In the genomic region with DNA sequence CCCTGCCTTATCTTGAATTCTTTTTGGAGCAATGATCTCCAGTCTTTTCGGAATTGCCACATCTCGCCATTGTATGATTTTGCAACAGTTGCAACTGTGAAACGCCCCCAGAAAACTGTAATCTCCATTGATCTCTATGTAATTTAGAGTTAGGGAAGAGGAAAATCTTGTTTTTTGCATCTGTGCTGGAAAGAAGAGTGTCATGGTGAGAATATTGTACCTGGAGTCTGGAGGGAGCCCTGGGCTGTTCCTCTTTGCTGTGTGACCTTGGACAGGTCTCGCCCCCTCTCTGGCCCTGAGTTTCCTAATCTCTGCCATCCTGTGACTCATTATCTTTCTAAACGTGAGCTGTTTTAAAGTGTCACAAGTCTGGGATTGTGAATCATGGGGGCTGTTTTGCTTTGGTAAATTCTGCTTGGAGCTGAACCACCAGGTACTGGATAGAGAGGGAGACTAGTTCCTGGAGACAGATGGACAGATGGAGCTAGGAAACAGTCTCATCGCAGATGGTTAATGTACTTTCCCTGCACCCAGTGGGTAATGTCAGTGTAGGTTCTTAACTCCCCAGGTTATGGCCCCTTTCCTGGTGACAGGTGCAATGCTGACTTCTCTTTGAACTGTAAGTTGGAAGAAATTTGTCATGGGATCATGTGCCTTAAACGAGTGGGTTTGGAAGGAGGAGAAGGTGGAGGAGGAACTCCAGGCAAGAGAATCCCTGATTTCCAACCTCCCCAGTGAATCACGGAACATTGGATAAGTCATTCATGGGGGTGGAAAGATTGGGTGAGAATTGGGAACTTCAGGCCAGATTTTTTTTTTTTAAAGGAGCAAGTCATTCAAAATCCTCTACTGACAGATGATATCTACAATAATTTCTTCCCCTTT, we compare ENCODE assay signal across 14 cellular contexts. TPM values are rescaled to one million over a fixed set of nuclear protein-coding genes. Genes with fewer than 3 reads are reported as not detected.
DNase-seq lines count a peak whose midpoint lies in the region; ATAC-seq, FAIRE-seq and TF ChIP-seq lines count a peak whose summit lies in the region.
"Had no signal": no experiment of that assay in that cellular context is flagged by ENCODE, and none has a peak within 500 bp of the region (broad histone marks: within the 10 kb centered on the region; RNA-seq: fewer than 3 reads in every experiment).

No MANE protein-coding gene starts in this region.

- no peaks in the 10 kb centered on the region for H3F3A ChIP-seq in SK-N-SH (replicated peaks; ENCODE audit: insufficient read depth)

- H3K4me2 ChIP-seq in OCI-LY7 (ENCODE audit: low read length) (no peak overlapping the region), SK-N-SH (no peak overlapping the region)
- H3K4me2 ChIP-seq: KMS-11 had no signal

- no peaks in the 10 kb centered on the region; the same call in 1 of the 2 replicates for H4K20me1 ChIP-seq in OCI-LY7 (ENCODE audit: insufficient read depth, low read length)
- H4K20me1 ChIP-seq in SK-N-SH (ENCODE audit: insufficient read depth) = no peaks in the 10 kb centered on the region

- DNase-seq in EL (peak; percentile 30), NCI-H524 treated with DMSO at 0.1 percent for 48 hours (lab: John Stamatoyannopoulos, UW) (peak; percentile 57), epithelial cell of esophagus (ENCODE audit: low read depth) (peak; percentile 67), psoas muscle (no peak), OCI-LY7 (ENCODE audit: low spot score) (no peak), RCC 7860 (ENCODE audit: low spot score) (no peak), SK-N-SH (no peak)
- no peak for DNase-seq in effector memory CD4-positive, alpha-beta T cell
- DNase-seq: activated CD8-positive, alpha-beta memory T cell treated with anti-CD3 and anti-CD28 coated beads, Interleukin-2, amount 50 U/mL, for 4 hours; brain microvascular endothelial cell; DMS53; NCI-H526 had no signal

- no peak for TF ChIP-seq RAD21 in SK-N-SH (IDR thresholded peaks at IDR 0.05; ENCODE audit: low read length)

- no peaks in the 10 kb centered on the region for H3K9me2 ChIP-seq in OCI-LY7 (ENCODE audit: insufficient read depth, low read length)
- no peaks in the 10 kb centered on the region for H3K9me2 ChIP-seq in SK-N-SH

- POLR2A ChIA-PET in OCI-LY7 (lab: Charles Lee) = interaction anchor here (0.6 to 1.1 kb wide), 3 partner anchors 10 to 1037 kb away, joined by 3 to 6 read pairs (median 3); no protein-coding TSS in a partner anchor
- POLR2A ChIA-PET in SK-N-SH (lab: Yijun Ruan, JAX) = no interaction called here

- no TSS peak for BruUV-seq in OCI-LY7 (replicated peaks; lab: Mats Ljungman, UMichigan)

- intact Hi-C loops in psoas muscle (cut with DNase I) (loop anchor here in 1 of 2 donors (5.0 kb wide), 1 partner anchor 48 kb away; no protein-coding TSS in a partner anchor), OCI-LY7 (cut with micrococcal nuclease; ENCODE audit: unreplicated experiment) (no loop called here)

- CTCF ChIA-PET in OCI-LY7 (lab: Charles Lee; ENCODE audit: unreplicated experiment) (no interaction called here), SK-N-SH (lab: Yijun Ruan, JAX) (interaction anchor here (1.2 to 1.4 kb wide), 2 partner anchors 9 to 10 kb away, joined by 3 read pairs; no protein-coding TSS in a partner anchor)

- ATAC-seq in psoas muscle = peak; percentile 38 to 66 (median 55)

- no peak for TF ChIP-seq CTCF in epithelial cell of esophagus (IDR thresholded peaks at IDR 0.05; ENCODE audit: insufficient read depth, low read depth, low read length, missing control alignments)
- no peak for TF ChIP-seq CTCF in psoas muscle (IDR thresholded peaks at IDR 0.05)
- TF ChIP-seq CTCF in OCI-LY7 (conservative IDR thresholded peaks at IDR 0.05; ENCODE audit: low read length) = no peak
- no peak for TF ChIP-seq CTCF in SK-N-SH (IDR thresholded peaks at IDR 0.05)

- peaks cover 39% of the 10 kb centered on the region for H3K79me2 ChIP-seq in OCI-LY7 (ENCODE audit: insufficient read depth, low read depth, low read length)
- no peaks in the 10 kb centered on the region for H3K79me2 ChIP-seq in SK-N-SH (ENCODE audit: insufficient read depth)

- H3K9ac ChIP-seq in SK-N-SH = no peak overlapping the region
- H3K9ac ChIP-seq: KMS-11 had no signal

- no peak overlapping the region for H2AFZ ChIP-seq in OCI-LY7 (ENCODE audit: low read length)
- no peak overlapping the region for H2AFZ ChIP-seq in SK-N-SH (ENCODE audit: low read depth)

- no peaks in the 10 kb centered on the region for H3K27me3 ChIP-seq in psoas muscle (ENCODE audit: insufficient read depth in 3 of 3, low read length in 2 of 3)
- no peaks in the 10 kb centered on the region for H3K27me3 ChIP-seq in effector memory CD4-positive, alpha-beta T cell (replicated peaks; ENCODE audit: control insufficient read depth, insufficient read depth, low read length, poor library complexity, severe bottlenecking)
- no peaks in the 10 kb centered on the region; the same call in 1 of the 2 replicates for H3K27me3 ChIP-seq in SK-N-SH (ENCODE audit: insufficient read depth)
- H3K27me3 ChIP-seq: brain microvascular endothelial cell, right lobe of liver had no signal

- no peaks in the 10 kb centered on the region for H3K36me3 ChIP-seq in psoas muscle (ENCODE audit: insufficient read depth in 1 of 2, low read depth in 1 of 2)
- H3K36me3 ChIP-seq in OCI-LY7 (ENCODE audit: insufficient read depth, low read length) = no peaks in the 10 kb centered on the region
- no peaks in the 10 kb centered on the region for H3K36me3 ChIP-seq in effector memory CD4-positive, alpha-beta T cell (ENCODE audit: control insufficient read depth, insufficient read depth, low read length)
- no peaks in the 10 kb centered on the region for H3K36me3 ChIP-seq in SK-N-SH (replicated peaks in 1 of 2; ENCODE audit: control insufficient read depth in 1 of 2, insufficient read depth in 2 of 2, low read length in 1 of 2)
- H3K36me3 ChIP-seq: brain microvascular endothelial cell, right lobe of liver had no signal

- FAIRE-seq in RCC 7860 (lab: Jason Lieb, UNC) = no peak

- TF ChIP-seq EP300 in SK-N-SH (IDR thresholded peaks at IDR 0.05; ENCODE audit: borderline replicate concordance in 1 of 2, low read depth in 1 of 2, low read length in 1 of 2) = no peak

- H3K4me3 ChIP-seq in epithelial cell of esophagus (ENCODE audit: low read length) (no peak overlapping the region), psoas muscle (no peak overlapping the region), OCI-LY7 (ENCODE audit: low read depth, low read length, poor library complexity, severe bottlenecking) (no peak overlapping the region), SK-N-SH (ENCODE audit: low read depth in 2 of 2, low read length in 1 of 2) (no peak overlapping the region)
- H3K4me3 ChIP-seq in effector memory CD4-positive, alpha-beta T cell (ENCODE audit: insufficient read depth, low read depth, low read length, poor library complexity, severe bottlenecking) = no peak overlapping the region
- H3K4me3 ChIP-seq: right lobe of liver had no signal

- 45 to 56% (median 51%) methylated on average over 8 of the region's 8 CpGs for WGBS in psoas muscle, 3 donors
- WGBS in SK-N-SH (ENCODE audit: low lambda C conversion rate) = 69% methylated on average over 8 of the region's 8 CpGs

- H3K9me3 ChIP-seq in psoas muscle (no peaks in the 10 kb centered on the region), OCI-LY7 (ENCODE audit: low read length) (no peaks in the 10 kb centered on the region), SK-N-SH (no peaks in the 10 kb centered on the region)
- no peaks in the 10 kb centered on the region for H3K9me3 ChIP-seq in effector memory CD4-positive, alpha-beta T cell (ENCODE audit: control insufficient read depth, low read length)
- H3K9me3 ChIP-seq: right lobe of liver had no signal

- H3K27ac ChIP-seq in psoas muscle = peak overlapping the region; percentile 89
- H3K27ac ChIP-seq in OCI-LY7 (ENCODE audit: low read depth, low read length, poor library complexity, severe bottlenecking) = no peak overlapping the region
- H3K27ac ChIP-seq in effector memory CD4-positive, alpha-beta T cell (ENCODE audit: insufficient read depth, low read length, poor library complexity, severe bottlenecking) = no peak overlapping the region
- H3K27ac ChIP-seq in SK-N-SH (ENCODE audit: low read depth in 2 of 2, low read length in 1 of 2) = no peak overlapping the region
- H3K27ac ChIP-seq: brain microvascular endothelial cell, KMS-11, right lobe of liver had no signal

- H3K4me1 ChIP-seq in psoas muscle (peaks cover 69% of the 10 kb centered on the region), OCI-LY7 (ENCODE audit: insufficient read depth, low read length, poor library complexity, severe bottlenecking) (peaks cover 14% of the 10 kb centered on the region), SK-N-SH (ENCODE audit: control insufficient read depth in 1 of 2, insufficient read depth in 2 of 2, low read depth in 1 of 2, low read length in 1 of 2) (no peaks in the 10 kb centered on the region)
- H3K4me1 ChIP-seq in effector memory CD4-positive, alpha-beta T cell (ENCODE audit: control insufficient read depth, insufficient read depth, low read length, poor library complexity, severe bottlenecking) = no peaks in the 10 kb centered on the region

TF ChIP-seq in SK-N-SH, 30 proteins besides CTCF, POLR2A, EP300 and RAD21:
- TF ChIP-seq GATA2 (CRISPR knock-in tag; IDR thresholded peaks at IDR 0.05) = no peak
- no peak for TF ChIP-seq NRF1 (IDR thresholded peaks at IDR 0.05; ENCODE audit: low read depth, low read length)
- TF ChIP-seq SIN3A (IDR thresholded peaks at IDR 0.05; ENCODE audit: borderline replicate concordance, low read depth, low read length) = no peak
- TF ChIP-seq RFX5 (IDR thresholded peaks at IDR 0.05; ENCODE audit: low read length) = no peak
- TF ChIP-seq GABPA (IDR thresholded peaks at IDR 0.05; ENCODE audit: low read depth) = no peak
- TF ChIP-seq EZH2phosphoT487 (IDR thresholded peaks at IDR 0.05; ENCODE audit: borderline replicate concordance, low read depth) = no peak
- no peak for TF ChIP-seq YY1 (IDR thresholded peaks at IDR 0.05; ENCODE audit: low read depth)
- TF ChIP-seq POLR2AphosphoS5 (IDR thresholded peaks at IDR 0.05; ENCODE audit: low read depth, low read length) = no peak
- no peak for TF ChIP-seq ELF1 (IDR thresholded peaks at IDR 0.05)
- no peak for TF ChIP-seq TEAD4 (IDR thresholded peaks at IDR 0.05; ENCODE audit: borderline replicate concordance, insufficient read depth)

RNA-seq across cellular contexts. Expression of a gene that starts 19.6 kb away (rescaled TPM):
- total RNA-seq in psoas muscle = 1 to 10 TPM; 4.6 to 9.5 (median 6.8) TPM
- 1 to 10 TPM in 2 of 3 donors, under 1 TPM in 1; 0.93 to 3.1 (median 2.1) TPM for polyA plus RNA-seq in psoas muscle
- 4.2 and 5.6 TPM in 2 replicates for total RNA-seq in OCI-LY7 (2014; rRNA removed; shearing (Covaris generic))
- total RNA-seq in OCI-LY7 (2022) = 10.3 and 11.6 TPM in 2 replicates
- 0.21 and 0.25 TPM in 2 replicates for polyA plus RNA-seq in SK-N-SH (2012; rRNA removed)
- 0.14 and 0.20 TPM in 2 replicates for polyA plus RNA-seq in SK-N-SH (2012; cell fraction: cytosol; rRNA removed)
- polyA plus RNA-seq in SK-N-SH (2012; cell fraction: nucleus; rRNA removed) = 0.69 and 0.93 TPM in 2 replicates

Comparison
In these comparisons a context has a peak if more than half of its experiments do, and no peak if none do; other contexts are left out.
1. DNase-seq: peak in EL (single experiment), NCI-H524 treated with DMSO at 0.1 percent for 48 hours (single experiment) and epithelial cell of esophagus (single experiment); none in psoas muscle (0 of 2), OCI-LY7 (single experiment), RCC 7860 (single experiment), effector memory CD4-positive, alpha-beta T cell (0 of 3) and SK-N-SH (single experiment).